In genomic region chr3:156445117-156445968, GRCh38 we compare ENCODE assay signal across 27 cellular contexts.
DNase-seq lines count a peak whose midpoint lies in the region; ATAC-seq, FAIRE-seq and TF ChIP-seq lines count a peak whose summit lies in the region.
"Had no signal": no experiment of that assay in that cellular context is flagged by ENCODE, and none has a peak within 500 bp of the region (broad histone marks: within the 10 kb centered on the region; RNA-seq: fewer than 3 reads in every experiment).

No MANE protein-coding gene starts in this region.

- FAIRE-seq in K562 (lab: Jason Lieb, UNC): no peak
- FAIRE-seq: kidney had no signal

- no peaks in the 10 kb centered on the region for H4K20me1 ChIP-seq in K562 (replicated peaks; ENCODE audit: control insufficient read depth, insufficient read depth, low read length)

- H3K9me3 ChIP-seq in K562 (replicated peaks; ENCODE audit: control insufficient read depth, insufficient read depth, low read depth, low read length): no peaks in the 10 kb centered on the region
- H3K9me3 ChIP-seq in transverse colon: no peaks in the 10 kb centered on the region
- H3K9me3 ChIP-seq: SJSA1 had no signal

- peaks cover 3 to 5% of the 10 kb centered on the region in 2 experiments; a peak in 2 of 5 replicates for H3K27me3 ChIP-seq in K562 (ENCODE audit: control insufficient read depth in 2 of 2, insufficient read depth in 2 of 2, low read length in 2 of 2)
- H3K27me3 ChIP-seq in transverse colon: no peaks in the 10 kb centered on the region
- H3K27me3 ChIP-seq: brain microvascular endothelial cell, SJSA1 had no signal

- H3K4me3 ChIP-seq in K562 (no peak overlapping the region), transverse colon (no peak overlapping the region)
- H3K4me3 ChIP-seq: coronary artery, GM23248, SJSA1 had no signal

- no peaks in the 10 kb centered on the region for H3K79me2 ChIP-seq in K562 (ENCODE audit: control insufficient read depth, insufficient read depth, low read length)

- TF ChIP-seq RAD21 in K562 (CRISPR knock-in tag; conservative IDR thresholded peaks at IDR 0.05 in 1 of 2, IDR thresholded peaks at IDR 0.05 in 1 of 2): no peak

- H3K27ac ChIP-seq in K562 (ENCODE audit: extremely low read depth, low read depth, low read length): no peak overlapping the region
- H3K27ac ChIP-seq in transverse colon: peak overlapping the region in 3 of 4 donors; percentile 57 to 80 (median 64)
- H3K27ac ChIP-seq: 22Rv1, brain microvascular endothelial cell, GM23248, SJSA1 had no signal

- CTCF ChIA-PET in K562 (lab: Yijun Ruan, JAX; ENCODE audit: low intra/inter-chr PET ratio): no interaction called here

- no peak overlapping the region for H3K9ac ChIP-seq in K562 (ENCODE audit: insufficient read depth in 1 of 2, low read depth in 2 of 2, low read length in 2 of 2)
- H3K9ac ChIP-seq: GM23248 had no signal

- no peaks in the 10 kb centered on the region for H3K9me1 ChIP-seq in K562 (ENCODE audit: control insufficient read depth, insufficient read depth, low read length)

- POLR2A ChIA-PET in K562 (lab: Yijun Ruan, JAX): interaction anchor here (0.7 kb wide), 1 partner anchor 13 kb away, joined by 3 read pairs; no protein-coding TSS in a partner anchor

- H3K4me1 ChIP-seq in K562 (replicated peaks in 1 of 2; ENCODE audit: control insufficient read depth in 2 of 2, insufficient read depth in 2 of 2, low read length in 2 of 2) (peaks cover 0 to 2% of the 10 kb centered on the region in 2 experiments; a peak in 1 of 5 replicates), transverse colon (peaks cover 0 to 3% (median 1%) of the 10 kb centered on the region in 4 donors)
- H3K4me1 ChIP-seq: SJSA1 had no signal

- no peak overlapping the region for H2AFZ ChIP-seq in K562 (ENCODE audit: low read depth, low read length)
- H2AFZ ChIP-seq: GM23248 had no signal

- no peak overlapping the region for H3K4me2 ChIP-seq in K562 (ENCODE audit: insufficient read depth, low read length)

- TF ChIP-seq POLR2A in K562 (conservative IDR thresholded peaks at IDR 0.05) (no peak), transverse colon (IDR thresholded peaks at IDR 0.05) (no peak)

- no peak for ATAC-seq in K562
- ATAC-seq: naive thymus-derived CD4-positive, alpha-beta T cell; T-helper 17 cell had no signal

- TF ChIP-seq CTCF in K562 (IDR thresholded peaks at IDR 0.05 in 2 of 3, conservative IDR thresholded peaks at IDR 0.05 in 1 of 3; ENCODE audit: insufficient read depth in 2 of 3, low read depth in 1 of 3, low read length in 3 of 3): no peak
- TF ChIP-seq CTCF in transverse colon (IDR thresholded peaks at IDR 0.05): no peak

- 9% methylated on average over 10 of the region's 10 CpGs for WGBS in K562 (ENCODE audit: insufficient coverage, low coverage, missing lambda C conversion rate)
- 85 to 88% methylated on average over 6 to 10 of the region's 10 CpGs for WGBS in transverse colon (ENCODE audit: low coverage in 1 of 2), 2 donors

- no peaks in the 10 kb centered on the region for H3K36me3 ChIP-seq in K562 (ENCODE audit: control insufficient read depth, insufficient read depth, low read length)
- no peaks in the 10 kb centered on the region for H3K36me3 ChIP-seq in transverse colon
- H3K36me3 ChIP-seq: brain microvascular endothelial cell, SJSA1 had no signal

- BruUV-seq in K562 (replicated peaks; lab: Mats Ljungman, UMichigan): no TSS peak

- intact Hi-C loops in K562 (cut with micrococcal nuclease) (no loop called here), transverse colon (cut with DNase I; ENCODE audit: low total_unique reads) (no loop called here)

- in situ Hi-C loops in K562 (cut with MboI) (no loop called here), transverse colon (cut with MboI; ENCODE audit: low pct_ligation_motif_present in 1 of 4, low pct_unique_long_range_greater_than_20kb in 1 of 4, low sequenced_read_pairs in 3 of 4) (no loop called here)

- DNase-seq in SIG-M5 treated with dmso at 0.1 percent for 504 hours (lab: John Stamatoyannopoulos, UW; ENCODE audit: unreplicated experiment) (peak; percentile 51), SIG-M5 (lab: John Stamatoyannopoulos, UW) (no peak), NOMO-1 treated with dmso at 0.1 percent for 144 hours (lab: John Stamatoyannopoulos, UW; ENCODE audit: unreplicated experiment) (peak; percentile 63), K562 (ENCODE audit: extremely low read depth in 1 of 4, low spot score in 3 of 4) (no peak), transverse colon (no peak), cerebellar nuclear complex (lab: John Stamatoyannopoulos, UW) (no peak), KG1 (lab: John Stamatoyannopoulos, UW) (no peak)
- DNase-seq in stimulated activated CD4-positive, alpha-beta T cell treated with anti-CD3 and anti-CD28 coated beads, Interleukin-4, amount 100 ng/mL, for 1 hour: no peak
- DNase-seq: activated CD4-positive, alpha-beta T cell treated with anti-CD3 and anti-CD28 coated beads, Interleukin-2, amount 50 U/mL, for 1 hour; activated effector memory CD4-positive, alpha-beta T cell treated with Interleukin-2 at 50 U/mL for 16 hours; activated naive CD8-positive, alpha-beta T cell treated with anti-CD3 and anti-CD28 coated beads, Interleukin-2, amount 10 ng/mL, durations not matched to agents 7 days and 5 days; brain microvascular endothelial cell; DMS53; endodermal cell; GM23248; IMR-90; kidney; naive thymus-derived CD4-positive, alpha-beta T cell; NCI-H1048; NCI-H1930; NCI-H2227 treated with DMSO at 0.1 percent for 48 hours; NCI-H748 treated with DMSO at 0.1 percent for 48 hours; retina; T-helper 17 cell had no signal

- TF ChIP-seq EP300 in K562 (IDR thresholded peaks at IDR 0.05; ENCODE audit: low read length) (no peak), transverse colon (IDR thresholded peaks at IDR 0.05; ENCODE audit: low read depth) (no peak)

TF ChIP-seq in K562, 482 proteins besides CTCF, POLR2A, EP300 and RAD21:
- TF ChIP-seq RNF2 (IDR thresholded peaks at IDR 0.05): no peak
- peak; percentile 61 for TF ChIP-seq TBP (optimal IDR thresholded peaks at IDR 0.05; ENCODE audit: low read depth, low read length)

Comparison
In these comparisons a context has a peak if more than half of its experiments do, and no peak if none do; other contexts are left out.
1. DNase-seq: peak in SIG-M5 treated with dmso at 0.1 percent for 504 hours (single experiment) and NOMO-1 treated with dmso at 0.1 percent for 144 hours (single experiment); none in SIG-M5 (single experiment), K562 (0 of 4), transverse colon (single experiment), cerebellar nuclear complex (0 of 2), stimulated activated CD4-positive, alpha-beta T cell treated with anti-CD3 and anti-CD28 coated beads, Interleukin-4, amount 100 ng/mL, for 1 hour (single experiment) and KG1 (single experiment).